In genomic region chr15:45205192-45205591, GRCh38 we compare ENCODE assay signal across 9 cellular contexts. TPM values are rescaled to one million over a fixed set of nuclear protein-coding genes. Genes with fewer than 3 reads are reported as not detected.
DNase-seq lines count a peak whose midpoint lies in the region; ATAC-seq, FAIRE-seq and TF ChIP-seq lines count a peak whose summit lies in the region.
"Had no signal": no experiment of that assay in that cellular context is flagged by ENCODE, and none has a peak within 500 bp of the region (broad histone marks: within the 10 kb centered on the region; RNA-seq: fewer than 3 reads in every experiment).

No MANE protein-coding gene starts in this region.

- H3K9me2 ChIP-seq in GM23248 (ENCODE audit: insufficient read depth): no peaks in the 10 kb centered on the region

- no peaks in the 10 kb centered on the region for H3K36me3 ChIP-seq in BJ (ENCODE audit: control insufficient read depth, insufficient read depth, low read length)
- H3K36me3 ChIP-seq in GM23248 (ENCODE audit: low read depth): no peaks in the 10 kb centered on the region
- H3K36me3 ChIP-seq in naive thymus-derived CD4-positive, alpha-beta T cell (ENCODE audit: control insufficient read depth in 2 of 3, insufficient read depth in 3 of 3, low read length in 3 of 3): no peaks in the 10 kb centered on the region
- H3K36me3 ChIP-seq: neutrophil had no signal

- TF ChIP-seq CTCF in BJ (IDR thresholded peaks at IDR 0.05; ENCODE audit: insufficient read depth, low read depth, low read length): peak; percentile 84

- WGBS in GM23248 (ENCODE audit: low coverage in 1 of 2, low lambda C conversion rate in 2 of 2, missing lambda C conversion rate in 2 of 2), 2 experiments: 0% methylated on average over 2 of the region's 2 CpGs

- DNase-seq in BJ (ENCODE audit: low read depth): no peak
- DNase-seq in GM23248: peak; percentile 86
- DNase-seq in NCI-H226: peak; percentile 35
- peak; percentile 35 to 58 for DNase-seq in activated CD4-positive, alpha-beta T cell treated with anti-CD3 and anti-CD28 coated beads for 4 hours
- DNase-seq in ecto neural progenitor cell (ENCODE audit: low spot score): peak; percentile 73
- peak in 8 of 9 donors; percentile 31 to 61 (median 46) for DNase-seq in naive thymus-derived CD4-positive, alpha-beta T cell
- peak; percentile 72 for DNase-seq in urothelium cell line (ENCODE audit: low spot score)
- no peak for DNase-seq in GM19238 (ENCODE audit: insufficient read length, low spot score)

- peak; percentile 27 for ATAC-seq in naive thymus-derived CD4-positive, alpha-beta T cell

- no peaks in the 10 kb centered on the region for H3K4me1 ChIP-seq in GM23248 (ENCODE audit: insufficient read depth)
- H3K4me1 ChIP-seq in naive thymus-derived CD4-positive, alpha-beta T cell (ENCODE audit: control insufficient read depth in 2 of 2, insufficient read depth in 2 of 2, low read length in 2 of 2): peaks cover 5% of the 10 kb centered on the region in 2 donors

- H3K27me3 ChIP-seq in BJ (ENCODE audit: control insufficient read depth, insufficient read depth, low read length): peaks cover 3% of the 10 kb centered on the region
- no peaks in the 10 kb centered on the region for H3K27me3 ChIP-seq in GM23248 (replicated peaks; ENCODE audit: insufficient read depth)
- H3K27me3 ChIP-seq in naive thymus-derived CD4-positive, alpha-beta T cell (ENCODE audit: control insufficient read depth in 2 of 2, insufficient read depth in 2 of 2, low read length in 2 of 2): no peaks in the 10 kb centered on the region

- no peak overlapping the region for H3K4me3 ChIP-seq in BJ (ENCODE audit: low read depth, low read length)
- no peak overlapping the region for H3K4me3 ChIP-seq in GM23248
- no peak overlapping the region for H3K4me3 ChIP-seq in naive thymus-derived CD4-positive, alpha-beta T cell (ENCODE audit: low read length)

- no peaks in the 10 kb centered on the region for H4K20me1 ChIP-seq in GM23248 (ENCODE audit: insufficient read depth)

- FAIRE-seq in urothelium cell line (lab: Jason Lieb, UNC): no peak

- H3K9me3 ChIP-seq in GM23248 (ENCODE audit: low read depth): no peaks in the 10 kb centered on the region
- no peaks in the 10 kb centered on the region for H3K9me3 ChIP-seq in naive thymus-derived CD4-positive, alpha-beta T cell (ENCODE audit: control insufficient read depth in 2 of 3, low read length in 3 of 3)
- H3K9me3 ChIP-seq: neutrophil had no signal

- H3K4me3 Mint-ChIP-seq in naive thymus-derived CD4-positive, alpha-beta T cell: no peak overlapping the region

- no peak overlapping the region for H2AFZ ChIP-seq in GM23248

- H3K27me3 Mint-ChIP-seq in naive thymus-derived CD4-positive, alpha-beta T cell: peaks cover 9 to 35% (median 10%) of the 10 kb centered on the region in 5 donors

- H3K27ac ChIP-seq in GM23248: no peak overlapping the region
- H3K27ac ChIP-seq in naive thymus-derived CD4-positive, alpha-beta T cell (ENCODE audit: low read depth, low read length): no peak overlapping the region
- H3K27ac ChIP-seq: neutrophil had no signal

- CTCF ChIA-PET in BJ (lab: Yijun Ruan, JAX): interaction anchor here (0.7 to 3.6 kb wide), 26 partner anchors 9 to 532 kb away, joined by 3 to 38 read pairs (median 4); a partner anchor contains a TSS
- CTCF ChIA-PET in naive thymus-derived CD4-positive, alpha-beta T cell (lab: Charles Lee): interaction anchor here (0.9 to 3.0 kb wide), 8 partner anchors 15 to 196 kb away, joined by 3 to 15 read pairs (median 3); partner anchors contain the start of gene SHF

- POLR2A ChIA-PET in BJ (lab: Charles Lee): interaction anchor here (0.6 to 0.7 kb wide), 2 partner anchors 42 to 46 kb away, joined by 3 to 6 read pairs; no protein-coding TSS in a partner anchor
- POLR2A ChIA-PET in naive thymus-derived CD4-positive, alpha-beta T cell (lab: Charles Lee): interaction anchor here (0.6 to 8.8 kb wide), 3 partner anchors 20 to 782 kb away, joined by 3 to 177 read pairs (median 5); partner anchors contain the start of gene SHF

- peaks cover 0 to 8% (median 4%) of the 10 kb centered on the region in 7 donors for H3K4me1 Mint-ChIP-seq in naive thymus-derived CD4-positive, alpha-beta T cell

- H3K36me3 Mint-ChIP-seq in naive thymus-derived CD4-positive, alpha-beta T cell: no peaks in the 10 kb centered on the region

- intact Hi-C loops in naive thymus-derived CD4-positive, alpha-beta T cell (cut with micrococcal nuclease): loop anchor here (1.0 to 10.0 kb wide), 4 partner anchors 80 to 252 kb away; partner anchors contain the start of genes DUOX1 (in 1 of the 2) and DUOXA1 (in 1 of the 2)

- H3K9me3 Mint-ChIP-seq in naive thymus-derived CD4-positive, alpha-beta T cell: no peaks in the 10 kb centered on the region

- H3K9ac ChIP-seq in GM23248: no peak overlapping the region

- H3F3A ChIP-seq in GM23248 (ENCODE audit: insufficient read depth): peaks cover 12% of the 10 kb centered on the region

- H3K79me2 ChIP-seq in GM23248 (ENCODE audit: insufficient read depth): no peaks in the 10 kb centered on the region

- H3K27ac Mint-ChIP-seq in naive thymus-derived CD4-positive, alpha-beta T cell: peak overlapping the region in 3 of 9 donors; percentile 12 to 28 (median 19)

- no peak overlapping the region for H3K4me2 ChIP-seq in GM23248 (ENCODE audit: unreplicated experiment)

- in situ Hi-C loops in GM23248 (cut with MboI): no loop called here

RNA-seq across cellular contexts. Expression of gene SHF, which starts 17.4 kb away (rescaled TPM):
- 3.9 and 5.2 TPM in 2 replicates for polyA plus RNA-seq in BJ (2011; rRNA removed)
- polyA minus RNA-seq in BJ (2011; rRNA and poly(A)+ RNA removed): 6.8 and 8.5 TPM in 2 replicates
- total RNA-seq in GM23248 (2014; rRNA removed; shearing (Covaris generic)): 0.25 and 0.32 TPM in 2 replicates
- polyA plus RNA-seq in GM23248 (2016; fragmentation: Nextera tagmentation; extraction: Ambion mirVana): 0.76 and 0.93 TPM in 2 replicates
- total RNA-seq in naive thymus-derived CD4-positive, alpha-beta T cell: 1 to 10 TPM; 3.5 to 8.7 (median 6.2) TPM
- polyA plus RNA-seq in naive thymus-derived CD4-positive, alpha-beta T cell: 1 to 10 TPM; 2.5 to 3.0 TPM

RNA-seq across cellular contexts. Expression of gene SLC28A2, which starts 46.8 kb away (rescaled TPM):
- polyA plus RNA-seq in BJ (2011; rRNA removed) (not detected in 2 replicates), GM23248 (2016; fragmentation: Nextera tagmentation; extraction: Ambion mirVana) (not detected in 2 replicates)
- polyA minus RNA-seq in BJ (2011; rRNA and poly(A)+ RNA removed): not detected in 2 replicates
- total RNA-seq in GM23248 (2014; rRNA removed; shearing (Covaris generic)): not detected in 2 replicates
- total RNA-seq in naive thymus-derived CD4-positive, alpha-beta T cell: not detected
- polyA plus RNA-seq in naive thymus-derived CD4-positive, alpha-beta T cell: not detected

Comparison
In these comparisons a context has a peak if more than half of its experiments do, and no peak if none do; other contexts are left out.
1. DNase-seq: peak in GM23248 (single experiment), NCI-H226 (single experiment), activated CD4-positive, alpha-beta T cell treated with anti-CD3 and anti-CD28 coated beads for 4 hours (2 of 2), ecto neural progenitor cell (single experiment), naive thymus-derived CD4-positive, alpha-beta T cell (8 of 9) and urothelium cell line (single experiment); none in BJ (single experiment) and GM19238 (single experiment).